Comparison of ENCODE assay signal across 13 cellular contexts in the genomic region with DNA sequence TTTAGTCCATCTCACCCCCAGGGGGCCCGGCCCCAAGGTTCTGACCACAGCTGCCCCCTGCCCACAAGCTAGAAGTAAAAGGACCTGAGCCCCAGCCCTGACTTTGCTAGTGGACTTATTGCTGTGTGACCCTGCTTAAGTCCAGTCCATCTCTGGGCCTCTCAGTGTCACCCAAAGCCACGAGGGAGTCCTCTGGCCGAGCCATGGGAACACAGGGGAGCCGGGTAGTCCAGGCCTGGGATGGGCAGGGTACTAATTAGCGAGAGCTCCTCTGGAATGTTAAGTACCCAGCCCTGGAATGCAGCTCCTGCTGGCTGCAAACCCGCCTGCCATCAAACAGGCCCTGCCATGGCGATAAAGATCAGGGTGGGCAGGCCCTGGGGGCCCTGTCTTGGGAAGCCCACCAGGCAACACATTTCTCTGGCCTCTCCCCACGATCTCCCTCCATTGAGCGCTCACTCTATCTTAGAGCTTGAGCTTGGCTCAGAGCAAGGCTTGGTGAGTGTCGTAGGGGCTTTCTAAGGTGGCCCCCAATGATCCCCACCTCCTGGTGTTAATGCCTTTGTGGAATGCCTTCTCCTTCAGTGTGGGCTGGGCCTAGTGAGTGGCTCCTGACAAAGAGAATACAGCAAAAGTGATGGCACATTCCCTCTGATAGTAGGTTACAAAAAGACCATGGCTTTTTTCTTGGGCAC.
DNase-seq lines count a peak whose midpoint lies in the region; ATAC-seq and TF ChIP-seq lines count a peak whose summit lies in the region.
"Had no signal": no experiment of that assay in that cellular context is flagged by ENCODE, and none has a peak within 500 bp of the region (broad histone marks: within the 10 kb centered on the region; RNA-seq: fewer than 3 reads in every experiment).

No MANE protein-coding gene starts in this region.

- H3K4me1 Mint-ChIP-seq in activated CD8-positive, alpha-beta T cell treated with anti-CD3 and anti-CD28 coated beads, Interleukin-2, amount 10 ng/mL, durations not matched to agents 7 days and 5 days (ENCODE audit: low read depth), result no peaks in the 10 kb centered on the region
- H3K4me1 Mint-ChIP-seq in naive thymus-derived CD4-positive, alpha-beta T cell, result no peaks in the 10 kb centered on the region
- no peaks in the 10 kb centered on the region for H3K4me1 Mint-ChIP-seq in activated T-cell treated with anti-CD3 and anti-CD28 coated beads, Interleukin-2, amount 50 U/mL, for 72 hours (ENCODE audit: low read depth)

- H3K9me3 ChIP-seq in SJCRH30 (replicated peaks) (no peaks in the 10 kb centered on the region), right atrium auricular region (no peaks in the 10 kb centered on the region), neuronal stem cell (replicated peaks in 1 of 2; ENCODE audit: control insufficient read depth in 2 of 2, insufficient read depth in 1 of 2, low read depth in 1 of 2, low read length in 2 of 2) (no peaks in the 10 kb centered on the region)
- H3K9me3 ChIP-seq in naive thymus-derived CD4-positive, alpha-beta T cell (ENCODE audit: control insufficient read depth in 2 of 3, low read length in 3 of 3), result no peaks in the 10 kb centered on the region

- no peaks in the 10 kb centered on the region for H3K36me3 Mint-ChIP-seq in activated CD8-positive, alpha-beta T cell treated with anti-CD3 and anti-CD28 coated beads, Interleukin-2, amount 10 ng/mL, durations not matched to agents 7 days and 5 days (ENCODE audit: low read depth)
- H3K36me3 Mint-ChIP-seq in naive thymus-derived CD4-positive, alpha-beta T cell, result no peaks in the 10 kb centered on the region
- H3K36me3 Mint-ChIP-seq in activated T-cell treated with anti-CD3 and anti-CD28 coated beads, Interleukin-2, amount 50 U/mL, for 72 hours (ENCODE audit: insufficient read depth in 2 of 2), result no peaks in the 10 kb centered on the region

- H3K36me3 ChIP-seq in SJCRH30, result no peaks in the 10 kb centered on the region
- H3K36me3 ChIP-seq in right atrium auricular region, result no peaks in the 10 kb centered on the region
- H3K36me3 ChIP-seq in neuronal stem cell (replicated peaks in 1 of 2; ENCODE audit: control insufficient read depth in 2 of 2, insufficient read depth in 2 of 2, low read length in 2 of 2), result no peaks in the 10 kb centered on the region
- H3K36me3 ChIP-seq in naive thymus-derived CD4-positive, alpha-beta T cell (ENCODE audit: control insufficient read depth in 2 of 3, insufficient read depth in 3 of 3, low read length in 3 of 3), result no peaks in the 10 kb centered on the region

- H3K27me3 ChIP-seq in SJCRH30 (no peaks in the 10 kb centered on the region), right atrium auricular region (no peaks in the 10 kb centered on the region), neuronal stem cell (ENCODE audit: control insufficient read depth in 3 of 3, insufficient read depth in 3 of 3, low read depth in 1 of 3, low read length in 3 of 3) (peaks cover 0 to 17% (median 0%) of the 10 kb centered on the region in 3 experiments)
- no peaks in the 10 kb centered on the region for H3K27me3 ChIP-seq in naive thymus-derived CD4-positive, alpha-beta T cell (ENCODE audit: control insufficient read depth in 2 of 2, insufficient read depth in 2 of 2, low read length in 2 of 2)

- no CpG with 5 or more reads among the region's 10 CpGs for WGBS in neuronal stem cell (ENCODE audit: extremely low coverage in 2 of 2, insufficient read length in 2 of 2, insufficient replicate concordance in 1 of 2), 2 donors

- H3K4ac ChIP-seq in neuronal stem cell (ENCODE audit: low read length), result no peak overlapping the region

- H2BK120ac ChIP-seq in neuronal stem cell (ENCODE audit: low read depth, low read length), result peak overlapping the region; percentile 2

- DNase-seq in Daoy (ENCODE audit: low read depth) (peak; percentile 52), SJCRH30 (peak; percentile 48 to 81), right atrium auricular region (ENCODE audit: low spot score) (no peak), neuronal stem cell (ENCODE audit: low spot score) (peak; percentile 69), caudate nucleus (lab: John Stamatoyannopoulos, UW) (no peak)
- DNase-seq in activated CD8-positive, alpha-beta T cell treated with anti-CD3 and anti-CD28 coated beads, Interleukin-2, amount 10 ng/mL, durations not matched to agents 7 days and 5 days, result no peak
- no peak for DNase-seq in naive thymus-derived CD4-positive, alpha-beta T cell
- no peak for DNase-seq in activated T-cell treated with anti-CD3 and anti-CD28 coated beads, Interleukin-2, amount 50 U/mL, for 72 hours
- DNase-seq: activated CD8-positive, alpha-beta memory T cell treated with anti-CD3 and anti-CD28 coated beads, Interleukin-2, amount 50 U/mL, for 4 hours; kidney glomerular epithelial cell; NCI-H1092 treated with DMSO at 0.1 percent for 48 hours; NCI-H526 treated with DMSO at 0.1 percent for 48 hours; stimulated activated CD4-positive, alpha-beta T cell treated with anti-CD3 and anti-CD28 coated beads, Interleukin-2, amount 100 ng/mL, for 24 hours had no signal

- H3K23ac ChIP-seq in neuronal stem cell (ENCODE audit: low read depth, low read length, poor library complexity), result no peak overlapping the region

- ATAC-seq in activated CD8-positive, alpha-beta T cell treated with anti-CD3 and anti-CD28 coated beads, Interleukin-2, amount 10 ng/mL, durations not matched to agents 7 days and 5 days, result no peak
- no peak for ATAC-seq in naive thymus-derived CD4-positive, alpha-beta T cell
- ATAC-seq in activated T-cell treated with anti-CD3 and anti-CD28 coated beads, Interleukin-2, amount 50 U/mL, for 72 hours (replicated peaks in 1 of 2), result no peak

- H4K8ac ChIP-seq in neuronal stem cell (ENCODE audit: low read depth, low read length), result peak overlapping the region; percentile 70

- no peak overlapping the region for H3K4me3 ChIP-seq in SJCRH30
- H3K4me3 ChIP-seq in right atrium auricular region, result no peak overlapping the region
- H3K4me3 ChIP-seq in neuronal stem cell (ENCODE audit: low read length in 2 of 2), result no peak overlapping the region
- H3K4me3 ChIP-seq in naive thymus-derived CD4-positive, alpha-beta T cell (ENCODE audit: low read length), result no peak overlapping the region

- H3K14ac ChIP-seq in neuronal stem cell (ENCODE audit: low read length), result no peak overlapping the region

- H3K4me3 Mint-ChIP-seq in activated CD8-positive, alpha-beta T cell treated with anti-CD3 and anti-CD28 coated beads, Interleukin-2, amount 10 ng/mL, durations not matched to agents 7 days and 5 days, result no peak overlapping the region
- H3K4me3 Mint-ChIP-seq in naive thymus-derived CD4-positive, alpha-beta T cell, result no peak overlapping the region
- no peak overlapping the region for H3K4me3 Mint-ChIP-seq in activated T-cell treated with anti-CD3 and anti-CD28 coated beads, Interleukin-2, amount 50 U/mL, for 72 hours

- no peak for TF ChIP-seq CTCF in right atrium auricular region (IDR thresholded peaks at IDR 0.05)

- no peaks in the 10 kb centered on the region for H3K9me3 Mint-ChIP-seq in activated CD8-positive, alpha-beta T cell treated with anti-CD3 and anti-CD28 coated beads, Interleukin-2, amount 10 ng/mL, durations not matched to agents 7 days and 5 days (ENCODE audit: insufficient read depth)
- peaks cover 0 to 1% (median 0%) of the 10 kb centered on the region in 11 donors for H3K9me3 Mint-ChIP-seq in naive thymus-derived CD4-positive, alpha-beta T cell
- H3K9me3 Mint-ChIP-seq in activated T-cell treated with anti-CD3 and anti-CD28 coated beads, Interleukin-2, amount 50 U/mL, for 72 hours, result no peaks in the 10 kb centered on the region

- H2AK5ac ChIP-seq in neuronal stem cell (ENCODE audit: low read depth, low read length), result peak overlapping the region; percentile 36

- no peak overlapping the region for H2BK5ac ChIP-seq in neuronal stem cell (ENCODE audit: low read length)

- H3K27me3 Mint-ChIP-seq in activated CD8-positive, alpha-beta T cell treated with anti-CD3 and anti-CD28 coated beads, Interleukin-2, amount 10 ng/mL, durations not matched to agents 7 days and 5 days (ENCODE audit: low read depth), result peaks cover 6% of the 10 kb centered on the region
- peaks cover 0 to 9% (median 6%) of the 10 kb centered on the region in 5 donors for H3K27me3 Mint-ChIP-seq in naive thymus-derived CD4-positive, alpha-beta T cell
- H3K27me3 Mint-ChIP-seq in activated T-cell treated with anti-CD3 and anti-CD28 coated beads, Interleukin-2, amount 50 U/mL, for 72 hours (ENCODE audit: low read depth), result peaks cover 7% of the 10 kb centered on the region

- H3K79me1 ChIP-seq in neuronal stem cell (ENCODE audit: low read depth, low read length), result no peaks in the 10 kb centered on the region

- no peak overlapping the region for H3K27ac Mint-ChIP-seq in activated CD8-positive, alpha-beta T cell treated with anti-CD3 and anti-CD28 coated beads, Interleukin-2, amount 10 ng/mL, durations not matched to agents 7 days and 5 days
- no peak overlapping the region for H3K27ac Mint-ChIP-seq in naive thymus-derived CD4-positive, alpha-beta T cell
- H3K27ac Mint-ChIP-seq in activated T-cell treated with anti-CD3 and anti-CD28 coated beads, Interleukin-2, amount 50 U/mL, for 72 hours, result no peak overlapping the region

- H2BK15ac ChIP-seq in neuronal stem cell (ENCODE audit: low read length), result peak overlapping the region; percentile 40

- peaks cover 10% of the 10 kb centered on the region for H3K4me1 ChIP-seq in SJCRH30
- peaks cover 0 to 24% of the 10 kb centered on the region in 2 donors for H3K4me1 ChIP-seq in right atrium auricular region
- H3K4me1 ChIP-seq in neuronal stem cell (ENCODE audit: control insufficient read depth in 2 of 2, insufficient read depth in 1 of 2, low read depth in 1 of 2, low read length in 2 of 2), result peaks cover 0 to 17% of the 10 kb centered on the region in 2 donors
- no peaks in the 10 kb centered on the region for H3K4me1 ChIP-seq in naive thymus-derived CD4-positive, alpha-beta T cell (ENCODE audit: control insufficient read depth in 2 of 2, insufficient read depth in 2 of 2, low read length in 2 of 2)

- H3K9ac ChIP-seq in neuronal stem cell (ENCODE audit: low read depth, low read length, poor library complexity), result no peak overlapping the region

- intact Hi-C loops in naive thymus-derived CD4-positive, alpha-beta T cell (cut with micrococcal nuclease), result no loop called here

- H4K91ac ChIP-seq in neuronal stem cell (ENCODE audit: low read depth, low read length, poor library complexity), result peak overlapping the region; percentile 74

- peak overlapping the region; percentile 92 for H3K18ac ChIP-seq in neuronal stem cell (ENCODE audit: low read length)

- CTCF ChIA-PET in activated CD8-positive, alpha-beta T cell treated with anti-CD3 and anti-CD28 coated beads, Interleukin-2, amount 10 ng/mL, durations not matched to agents 7 days and 5 days (lab: Charles Lee), result interaction anchor here (0.7 kb wide), 1 partner anchor 16 kb away, joined by 3 read pairs; no protein-coding TSS in a partner anchor
- CTCF ChIA-PET in naive thymus-derived CD4-positive, alpha-beta T cell (lab: Charles Lee), result no interaction called here

- no peak overlapping the region for H2BK12ac ChIP-seq in neuronal stem cell (ENCODE audit: low read length)

- H2AFZ ChIP-seq in neuronal stem cell (ENCODE audit: low read length), result no peak overlapping the region

- POLR2A ChIA-PET in activated CD8-positive, alpha-beta T cell treated with anti-CD3 and anti-CD28 coated beads, Interleukin-2, amount 10 ng/mL, durations not matched to agents 7 days and 5 days (lab: Charles Lee), result no interaction called here
- POLR2A ChIA-PET in naive thymus-derived CD4-positive, alpha-beta T cell (lab: Charles Lee), result interaction anchor here (0.8 kb wide), 1 partner anchor 25 kb away, joined by 3 read pairs; no protein-coding TSS in a partner anchor

- peak overlapping the region; percentile 51 for H3K27ac ChIP-seq in SJCRH30
- H3K27ac ChIP-seq in right atrium auricular region, result peak overlapping the region; percentile 67 to 87
- peak overlapping the region; percentile 76 for H3K27ac ChIP-seq in neuronal stem cell (replicated peaks; ENCODE audit: low read length)
- no peak overlapping the region for H3K27ac ChIP-seq in naive thymus-derived CD4-positive, alpha-beta T cell (ENCODE audit: low read depth, low read length)
- no peak overlapping the region for H3K27ac ChIP-seq in caudate nucleus (ENCODE audit: low read depth, low read length)

- H3K4me2 ChIP-seq in neuronal stem cell (ENCODE audit: insufficient read depth, low read length, poor library complexity, severe bottlenecking), result no peak overlapping the region

Comparison
In these comparisons a context has a peak if more than half of its experiments do, and no peak if none do; other contexts are left out.
1. DNase-seq: peak in Daoy (single experiment), SJCRH30 (2 of 2) and neuronal stem cell (single experiment); none in right atrium auricular region (single experiment), activated CD8-positive, alpha-beta T cell treated with anti-CD3 and anti-CD28 coated beads, Interleukin-2, amount 10 ng/mL, durations not matched to agents 7 days and 5 days (single experiment), naive thymus-derived CD4-positive, alpha-beta T cell (0 of 9), caudate nucleus (0 of 61) and activated T-cell treated with anti-CD3 and anti-CD28 coated beads, Interleukin-2, amount 50 U/mL, for 72 hours (0 of 2).
2. H3K27ac ChIP-seq: peak in SJCRH30 (single experiment), right atrium auricular region (2 of 2) and neuronal stem cell (single experiment); none in naive thymus-derived CD4-positive, alpha-beta T cell (single experiment) and caudate nucleus (single experiment).